22 cellular contexts compared by ENCODE assay signal in the genomic region with DNA sequence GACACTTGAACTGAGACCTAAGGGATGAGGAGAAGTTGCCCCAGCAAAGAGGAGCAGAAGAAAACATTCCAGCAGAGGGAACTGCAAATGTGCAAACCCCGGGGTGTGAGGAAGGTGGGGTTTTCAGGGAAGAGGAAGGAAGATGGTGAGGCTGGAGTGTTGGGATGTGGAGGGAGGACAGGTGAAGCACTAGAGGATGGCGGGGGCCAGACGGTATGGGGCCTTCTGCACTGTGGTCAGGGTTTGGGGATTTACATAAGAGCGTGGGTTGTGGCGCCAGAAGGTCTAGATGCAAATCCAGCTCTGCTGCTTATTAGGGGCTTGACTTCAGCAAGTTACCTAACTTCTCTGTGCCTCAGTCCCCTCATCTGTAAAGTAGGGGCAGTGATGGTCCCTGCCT.
"Had no signal": no experiment of that assay in that cellular context is flagged by ENCODE, and none has a peak within 500 bp of the region (broad histone marks: within the 10 kb centered on the region; RNA-seq: fewer than 3 reads in every experiment).

No MANE protein-coding gene starts in this region.

- H3K36me3 Mint-ChIP-seq: activated CD8-positive, alpha-beta memory T cell treated with anti-CD3 and anti-CD28 coated beads, Interleukin-2, amount 10 ng/mL, durations not matched to agents 7 days and 5 days; WTC11 had no signal

- H3K9me3 Mint-ChIP-seq: activated CD4-positive, alpha-beta T cell treated with anti-CD3 and anti-CD28 coated beads, Interleukin-2, amount 10 ng/mL, durations not matched to agents 24 days and 14 days had no signal

- H3K4me2 ChIP-seq: KMS-11 had no signal

- H3K9ac ChIP-seq: KMS-11 had no signal

- DNase-seq: activated CD4-positive, alpha-beta T cell treated with anti-CD3 and anti-CD28 coated beads, Interleukin-2, amount 10 ng/mL, durations not matched to agents 24 days and 14 days; activated CD4-positive, alpha-beta T cell treated with anti-CD3 and anti-CD28 coated beads, Interleukin-2, amount 50 U/mL, for 48 hours; activated CD4-positive, CD25-positive, alpha-beta regulatory T cell treated with anti-CD3 and anti-CD28 coated beads, Interleukin-2, amount 50 U/mL, for 72 hours; activated CD8-positive, alpha-beta memory T cell treated with anti-CD3 and anti-CD28 coated beads, Interleukin-2, amount 10 ng/mL, durations not matched to agents 7 days and 5 days; activated effector memory CD4-positive, alpha-beta T cell treated with Interleukin-2 at 50 U/mL for 16 hours; activated naive CD4-positive, alpha-beta T cell; activated T-cell treated with anti-CD3 and anti-CD28 coated beads, Interleukin-2, amount 50 U/mL, for 24 hours; MV-4-11; NCI-H1092 treated with DMSO at 0.1 percent for 48 hours; NCI-H1417 treated with DMSO at 0.1 percent for 48 hours; NCI-H1694 treated with DMSO at 0.1 percent for 48 hours; NCI-H2029 treated with DMSO at 0.1 percent for 48 hours; NCI-H510A treated with DMSO at 0.1 percent for 48 hours; NCI-H748 treated with DMSO at 0.1 percent for 48 hours; SHP77; T-helper 17 cell; T-helper 9 cell had no signal

- H3K27ac Mint-ChIP-seq: activated CD4-positive, alpha-beta T cell treated with anti-CD3 and anti-CD28 coated beads, Interleukin-2, amount 10 ng/mL, durations not matched to agents 24 days and 14 days; activated CD8-positive, alpha-beta memory T cell treated with anti-CD3 and anti-CD28 coated beads, Interleukin-2, amount 10 ng/mL, durations not matched to agents 7 days and 5 days; activated naive CD4-positive, alpha-beta T cell treated with anti-CD3 and anti-CD28 coated beads, Interleukin-2, amount 50 U/mL, for 24 hours; activated T-cell treated with anti-CD3 and anti-CD28 coated beads, Interleukin-2, amount 50 U/mL, for 24 hours; activated T-helper 1 cell treated with anti-CD3 and anti-CD28 coated beads, Interleukin-12 subunit alpha, Interleukin-12 subunit beta, Interleukin-2, Interleukin-4 antibody, amounts not matched to agents 30 ng/mL and 10 ng/mL and 1 ng/mL, durations not matched to agents 14 hours and 24 hours and 36 hours; brain; T-helper 17 cell; WTC11 had no signal

- H3K27ac ChIP-seq: KMS-11 had no signal

- ATAC-seq: activated CD8-positive, alpha-beta memory T cell treated with anti-CD3 and anti-CD28 coated beads, Interleukin-2, amount 10 ng/mL, durations not matched to agents 7 days and 5 days; T-helper 17 cell; WTC11 had no signal

- H3K4me3 Mint-ChIP-seq: activated CD4-positive, alpha-beta T cell treated with anti-CD3 and anti-CD28 coated beads, Interleukin-2, amount 10 ng/mL, durations not matched to agents 24 days and 14 days; activated CD8-positive, alpha-beta memory T cell treated with anti-CD3 and anti-CD28 coated beads, Interleukin-2, amount 10 ng/mL, durations not matched to agents 7 days and 5 days; activated naive CD4-positive, alpha-beta T cell treated with anti-CD3 and anti-CD28 coated beads, Interleukin-2, amount 50 U/mL, for 24 hours; activated T-cell treated with anti-CD3 and anti-CD28 coated beads, Interleukin-2, amount 50 U/mL, for 24 hours; activated T-helper 1 cell treated with anti-CD3 and anti-CD28 coated beads, Interleukin-12 subunit alpha, Interleukin-12 subunit beta, Interleukin-2, Interleukin-4 antibody, amounts not matched to agents 30 ng/mL and 10 ng/mL and 1 ng/mL, durations not matched to agents 14 hours and 24 hours and 36 hours; brain; T-helper 17 cell; WTC11 had no signal

- H3K4me1 Mint-ChIP-seq: activated CD4-positive, alpha-beta T cell treated with anti-CD3 and anti-CD28 coated beads, Interleukin-2, amount 10 ng/mL, durations not matched to agents 24 days and 14 days; activated CD8-positive, alpha-beta memory T cell treated with anti-CD3 and anti-CD28 coated beads, Interleukin-2, amount 10 ng/mL, durations not matched to agents 7 days and 5 days; activated naive CD4-positive, alpha-beta T cell treated with anti-CD3 and anti-CD28 coated beads, Interleukin-2, amount 50 U/mL, for 24 hours; brain; T-helper 17 cell; WTC11 had no signal
